ENCODE assay signal across 8 cellular contexts in genomic region chr20:22686097-22686496, GRCh38.
DNase-seq lines count a peak whose midpoint lies in the region; ATAC-seq and TF ChIP-seq lines count a peak whose summit lies in the region.

No MANE protein-coding gene starts in this region.

- H3K4me3 Mint-ChIP-seq in T-helper 17 cell = no peak overlapping the region

- no peak overlapping the region for H3K27ac ChIP-seq in DND-41 (ENCODE audit: low read length)
- H3K27ac ChIP-seq in Karpas-422 (ENCODE audit: low read length) = no peak overlapping the region
- no peak overlapping the region for H3K27ac ChIP-seq in left ventricle myocardium inferior (replicated peaks)

- no peak overlapping the region for H3K27ac Mint-ChIP-seq in T-helper 17 cell

- no peaks in the 10 kb centered on the region for H3K9me2 ChIP-seq in Karpas-422 (replicated peaks; ENCODE audit: insufficient read depth, low read length)

- ATAC-seq in DND-41 (ENCODE audit: insufficient read depth, low read depth) (peak; percentile 52; the same call in 1 of the 3 replicates), T-helper 17 cell (no peak)

- H4K20me1 ChIP-seq in DND-41 (ENCODE audit: insufficient read depth, low read length) (no peaks in the 10 kb centered on the region), Karpas-422 (ENCODE audit: insufficient read depth, low read depth, low read length) (no peaks in the 10 kb centered on the region)

- no peak overlapping the region for H3K9ac ChIP-seq in DND-41 (ENCODE audit: low read depth, low read length)
- no peak overlapping the region for H3K9ac ChIP-seq in Karpas-422 (ENCODE audit: low read length)

- H3K4me1 Mint-ChIP-seq in T-helper 17 cell = no peaks in the 10 kb centered on the region

- peaks cover 15% of the 10 kb centered on the region for H3K27me3 Mint-ChIP-seq in T-helper 17 cell

- H3K4me1 ChIP-seq in DND-41 (ENCODE audit: insufficient read depth, low read length) (no peaks in the 10 kb centered on the region), Karpas-422 (ENCODE audit: low read length) (no peaks in the 10 kb centered on the region), left ventricle myocardium inferior (peaks cover 19% of the 10 kb centered on the region)

- no peak overlapping the region for H3K4me3 ChIP-seq in DND-41 (ENCODE audit: low read depth in 1 of 2, low read length in 2 of 2)
- H3K4me3 ChIP-seq in Karpas-422 (ENCODE audit: low read length) = no peak overlapping the region
- H3K4me3 ChIP-seq in left ventricle myocardium inferior = no peak overlapping the region

- intact Hi-C loops in left ventricle myocardium inferior (cut with micrococcal nuclease) = no loop called here

- no peak for TF ChIP-seq CTCF in DND-41 (IDR thresholded peaks at IDR 0.05; ENCODE audit: borderline replicate concordance, extremely low read depth, low read length, poor library complexity, severe bottlenecking)
- TF ChIP-seq CTCF in left ventricle myocardium inferior (IDR thresholded peaks at IDR 0.05; ENCODE audit: borderline replicate concordance) = no peak

- H2AFZ ChIP-seq in DND-41 (ENCODE audit: low read depth, low read length) (no peak overlapping the region), Karpas-422 (ENCODE audit: low read length) (peak overlapping the region; percentile 94)

- no peaks in the 10 kb centered on the region for H3K9me3 ChIP-seq in DND-41 (ENCODE audit: insufficient read depth, low read length, severe bottlenecking)
- no peaks in the 10 kb centered on the region for H3K9me3 ChIP-seq in Karpas-422 (ENCODE audit: low read length)
- no peaks in the 10 kb centered on the region for H3K9me3 ChIP-seq in left ventricle myocardium inferior (replicated peaks)
- no peaks in the 10 kb centered on the region for H3K9me3 ChIP-seq in T-helper 17 cell (ENCODE audit: control insufficient read depth, low read length, poor library complexity, severe bottlenecking)

- DNase-seq in DND-41 = no peak
- DNase-seq in Karpas-422 = peak; percentile 88
- DNase-seq in SW480 (ENCODE audit: low spot score) = peak; percentile 65
- peak; percentile 40 for DNase-seq in left ventricle myocardium inferior
- DNase-seq in superior temporal gyrus (ENCODE audit: extremely low spot score) = peak; percentile 55
- no peak for DNase-seq in activated CD4-positive, alpha-beta T cell treated with anti-CD3 and anti-CD28 coated beads for 4 hours
- no peak for DNase-seq in T-helper 17 cell
- no peak for DNase-seq in T-helper 1 cell

- H3K27me3 ChIP-seq in DND-41 (ENCODE audit: insufficient read depth, low read length, poor library complexity) = peaks cover 18% of the 10 kb centered on the region
- no peaks in the 10 kb centered on the region for H3K27me3 ChIP-seq in Karpas-422 (ENCODE audit: low read length)
- peaks cover 42% of the 10 kb centered on the region for H3K27me3 ChIP-seq in left ventricle myocardium inferior (ENCODE audit: low read depth)

- peaks cover 2% of the 10 kb centered on the region for H3K36me3 Mint-ChIP-seq in T-helper 17 cell (ENCODE audit: low read depth)

- H3K4me2 ChIP-seq in DND-41 (ENCODE audit: insufficient read depth, low read length) (no peak overlapping the region), Karpas-422 (ENCODE audit: low read depth, low read length, poor library complexity, severe bottlenecking) (no peak overlapping the region)

- H3K79me2 ChIP-seq in DND-41 (ENCODE audit: insufficient read depth, low read length) (no peaks in the 10 kb centered on the region), Karpas-422 (ENCODE audit: low read length) (no peaks in the 10 kb centered on the region)

- H3K36me3 ChIP-seq in DND-41 (ENCODE audit: insufficient read depth, low read length) (no peaks in the 10 kb centered on the region), Karpas-422 (ENCODE audit: insufficient read depth, low read length) (no peaks in the 10 kb centered on the region), left ventricle myocardium inferior (no peaks in the 10 kb centered on the region)

Comparison
In these comparisons a context has a peak if more than half of its experiments do, and no peak if none do; other contexts are left out.
1. DNase-seq: peak in Karpas-422 (single experiment), SW480 (single experiment), left ventricle myocardium inferior (single experiment) and superior temporal gyrus (single experiment); none in DND-41 (single experiment), activated CD4-positive, alpha-beta T cell treated with anti-CD3 and anti-CD28 coated beads for 4 hours (0 of 2), T-helper 17 cell (0 of 3) and T-helper 1 cell (0 of 5).